In genomic region chr1:55425310-55425930, GRCh38 we compare ENCODE assay signal across 23 cellular contexts.
A peak's percentile ranks its signal among the peaks of the same experiment; 100 is the strongest.
DNase-seq lines count a peak whose midpoint lies in the region; ATAC-seq, FAIRE-seq and TF ChIP-seq lines count a peak whose summit lies in the region.
"Had no signal": no experiment of that assay in that cellular context is flagged by ENCODE, and none has a peak within 500 bp of the region (broad histone marks: within the 10 kb centered on the region; RNA-seq: fewer than 3 reads in every experiment).

No MANE protein-coding gene starts in this region.

- H2AK5ac ChIP-seq in H1 (ENCODE audit: low read depth, low read length): no peak overlapping the region

- H3K27ac Mint-ChIP-seq in type B pancreatic cell: no peak overlapping the region

- no peak overlapping the region for H2BK15ac ChIP-seq in H1 (ENCODE audit: low read length)

- H3K4me1 ChIP-seq in A549 (peaks cover 44% of the 10 kb centered on the region), H1 (replicated peaks in 1 of 4; ENCODE audit: control insufficient read depth in 3 of 4, insufficient read depth in 4 of 4, low read length in 3 of 4) (peaks cover 0 to 3% (median 0%) of the 10 kb centered on the region in 4 experiments; a peak in 1 of 7 replicates)
- H3K4me1 ChIP-seq: BE2C had no signal

- TF ChIP-seq CTCF in A549 (IDR thresholded peaks at IDR 0.05) (no peak), H1 (IDR thresholded peaks at IDR 0.05; ENCODE audit: control extremely low read depth in 1 of 3, insufficient read depth in 1 of 3, low read depth in 1 of 3, low read length in 3 of 3) (peak in 2 of 3 experiments; percentile 3 to 26; a peak in 3 of 4 replicates), type B pancreatic cell (conservative IDR thresholded peaks at IDR 0.05) (no peak)

- no peak overlapping the region for H3K56ac ChIP-seq in H1 (replicated peaks; ENCODE audit: insufficient read length, low read depth, low read length)

- H3K27me3 Mint-ChIP-seq in type B pancreatic cell: no peaks in the 10 kb centered on the region

- no peak overlapping the region for H3K9ac ChIP-seq in H1 (replicated peaks in 1 of 4; ENCODE audit: extremely low read depth in 1 of 4, low read depth in 3 of 4, low read length in 3 of 4)
- H3K9ac ChIP-seq: GM23248, SK-N-SH had no signal

- H3K79me1 ChIP-seq in H1 (ENCODE audit: low read depth, low read length): no peaks in the 10 kb centered on the region

- H3K4me2 ChIP-seq in A549: no peak overlapping the region
- no peak overlapping the region for H3K4me2 ChIP-seq in H1 (ENCODE audit: insufficient read depth in 1 of 2, low read depth in 2 of 2, low read length in 2 of 2)
- H3K4me2 ChIP-seq: SK-N-SH had no signal

- H3K4me3 ChIP-seq in A549: no peak overlapping the region
- H3K4me3 ChIP-seq in H1 (ENCODE audit: extremely low read depth in 1 of 4, insufficient read depth in 2 of 4, low read depth in 3 of 4, low read length in 4 of 4): no peak overlapping the region
- H3K4me3 ChIP-seq: GM23248 had no signal

- no peak overlapping the region for H2BK5ac ChIP-seq in H1 (ENCODE audit: low read depth, low read length)

- no peak for TF ChIP-seq POLR2A in A549 (IDR thresholded peaks at IDR 0.05; ENCODE audit: low read length)
- TF ChIP-seq POLR2A in H1 (IDR thresholded peaks at IDR 0.05; ENCODE audit: control extremely low read depth in 1 of 2, low read depth in 2 of 2, low read length in 2 of 2): no peak

- no peak overlapping the region for H3K4me3 Mint-ChIP-seq in type B pancreatic cell

- no peak overlapping the region for H3K18ac ChIP-seq in H1 (ENCODE audit: extremely low read depth, low read length)

- FAIRE-seq in A549 (lab: Jason Lieb, UNC) (no peak), H1 (lab: Jason Lieb, UNC) (no peak)
- FAIRE-seq: A204.1, D721Med had no signal

- H3K4me1 Mint-ChIP-seq in type B pancreatic cell (ENCODE audit: unreplicated experiment): peaks cover 48% of the 10 kb centered on the region

- H3K36me3 ChIP-seq in H1 (ENCODE audit: control insufficient read depth in 2 of 4, insufficient read depth in 4 of 4, low read length in 3 of 4): no peaks in the 10 kb centered on the region
- H3K36me3 ChIP-seq: BE2C had no signal

- no peak overlapping the region for H4K5ac ChIP-seq in H1 (ENCODE audit: insufficient read length, low read depth, low read length)

- TF ChIP-seq RAD21 in A549 (conservative IDR thresholded peaks at IDR 0.05 in 1 of 2, IDR thresholded peaks at IDR 0.05 in 1 of 2): no peak
- TF ChIP-seq RAD21 in H1 (IDR thresholded peaks at IDR 0.05 in 1 of 2, conservative IDR thresholded peaks at IDR 0.05 in 1 of 2; ENCODE audit: low read depth in 2 of 2, low read length in 2 of 2): no peak; a peak in 1 of 4 replicates

- no peak overlapping the region for H3K14ac ChIP-seq in H1 (ENCODE audit: insufficient read length)

- no peak overlapping the region for H3K4ac ChIP-seq in H1 (replicated peaks; ENCODE audit: insufficient read length, low read depth, low read length)

- no peaks in the 10 kb centered on the region for H3K79me2 ChIP-seq in H1 (ENCODE audit: control insufficient read depth in 1 of 2, insufficient read depth in 2 of 2, low read length in 2 of 2)

- no peak overlapping the region for H2BK12ac ChIP-seq in H1 (ENCODE audit: low read depth, low read length)

- H2AFZ ChIP-seq in H1 (ENCODE audit: low read length): no peak overlapping the region
- H2AFZ ChIP-seq: GM23248 had no signal

- no peak for TF ChIP-seq EP300 in A549 (IDR thresholded peaks at IDR 0.05)
- no peak for TF ChIP-seq EP300 in H1 (IDR thresholded peaks at IDR 0.05; ENCODE audit: borderline replicate concordance in 1 of 2, low read depth in 2 of 2, low read length in 2 of 2)

- H2BK120ac ChIP-seq in H1 (replicated peaks; ENCODE audit: low read depth, low read length): no peak overlapping the region

- H2BK20ac ChIP-seq in H1 (ENCODE audit: low read length): no peak overlapping the region

- no peak overlapping the region for H4K91ac ChIP-seq in H1 (replicated peaks; ENCODE audit: insufficient read length, low read length)

- POLR2A ChIA-PET in A549 (lab: Yijun Ruan, JAX) (no interaction called here), H1 (lab: Charles Lee; ENCODE audit: partially characterized antibody) (no interaction called here)

- H3K23me2 ChIP-seq in H1 (ENCODE audit: low read depth, low read length): no peaks in the 10 kb centered on the region

- peak in 1 of 2 experiments; percentile 9 for DNase-seq in A549 (ENCODE audit: low read depth in 1 of 2, low spot score in 1 of 2)
- peak; percentile 15 for DNase-seq in HuH-7 (ENCODE audit: low spot score)
- no peak for DNase-seq in H1 (ENCODE audit: low read depth in 1 of 2, low spot score in 2 of 2)
- DNase-seq in iPS-NIHi11 (ENCODE audit: low spot score): peak; percentile 32
- DNase-seq in type B pancreatic cell (ENCODE audit: extremely low spot score, unreplicated experiment): no peak
- no peak for DNase-seq in activated CD4-positive, alpha-beta T cell treated with anti-CD3 and anti-CD28 coated beads, Interleukin-2, amount 50 U/mL, for 1 hour
- no peak for DNase-seq in mucosa of gallbladder (ENCODE audit: low spot score)
- no peak for DNase-seq in AG08395 (ENCODE audit: low spot score)
- DNase-seq: BE2C, DMS79 treated with DMSO at 0.1 percent for 48 hours, GM23248, Kasumi-1, NCI-H1417 treated with DMSO at 0.1 percent for 48 hours, NCI-H187 treated with DMSO at 0.1 percent for 48 hours, NCI-H2107, NCI-H2227 treated with DMSO at 0.1 percent for 48 hours, NCI-H510A, NCI-H748 treated with DMSO at 0.1 percent for 48 hours, SIG-M5, SK-N-SH had no signal

- H3K23ac ChIP-seq in H1 (ENCODE audit: insufficient read length): no peak overlapping the region

- H3K27ac ChIP-seq in A549: peak overlapping the region; percentile 32 to 99
- H3K27ac ChIP-seq in H1 (ENCODE audit: low read depth, low read length): no peak overlapping the region
- H3K27ac ChIP-seq: GM23248 had no signal

- no peaks in the 10 kb centered on the region for H3K27me3 ChIP-seq in H1 (replicated peaks in 1 of 4; ENCODE audit: control insufficient read depth in 3 of 4, extremely low read depth in 1 of 4, insufficient read depth in 3 of 4, low read length in 3 of 4)
- H3K27me3 ChIP-seq: BE2C had no signal

- peaks cover 10% of the 10 kb centered on the region for H3K9me3 Mint-ChIP-seq in type B pancreatic cell

- H3K36me3 Mint-ChIP-seq in type B pancreatic cell: no peaks in the 10 kb centered on the region

- 97% methylated on average over 7 of the region's 9 CpGs for WGBS in A549 (ENCODE audit: missing lambda C conversion rate)
- 77% methylated on average over 7 of the region's 9 CpGs; no CpG with 5 or more reads in 1 of the 2 experiments for WGBS in H1 (ENCODE audit: extremely low coverage in 1 of 2, insufficient coverage in 1 of 2, insufficient read length in 1 of 2, insufficient replicate concordance in 2 of 2, low coverage in 1 of 2, low lambda C conversion rate in 2 of 2, missing lambda C conversion rate in 1 of 2), 2 experiments

- H3K9me3 ChIP-seq in A549: peaks cover 3% of the 10 kb centered on the region; the same call in 1 of the 3 replicates
- H3K9me3 ChIP-seq in H1 (ENCODE audit: insufficient read depth in 2 of 2, low read depth in 1 of 2, low read length in 1 of 2): no peaks in the 10 kb centered on the region
- H3K9me3 ChIP-seq: BE2C, SK-N-SH had no signal

- ATAC-seq in A549: no peak
- ATAC-seq: Panc1 had no signal

- H4K8ac ChIP-seq in H1 (ENCODE audit: extremely low read depth, insufficient read depth, low read length): no peak overlapping the region

- H4K20me1 ChIP-seq in H1 (replicated peaks in 1 of 2; ENCODE audit: control insufficient read depth in 1 of 2, insufficient read depth in 2 of 2, low read length in 2 of 2): no peaks in the 10 kb centered on the region

- CTCF ChIA-PET in A549 (lab: Yijun Ruan, JAX): interaction anchor here (1.4 kb wide), 1 partner anchor 141 kb away, joined by 5 read pairs; no protein-coding TSS in a partner anchor
- CTCF ChIA-PET in H1 (lab: Charles Lee; ENCODE audit: partially characterized antibody): interaction anchor here (0.8 to 1.4 kb wide), 3 partner anchors 13 to 50 kb away, joined by 3 to 5 read pairs (median 4); no protein-coding TSS in a partner anchor

TF ChIP-seq in A549, 52 proteins besides CTCF, POLR2A, EP300 and RAD21:
- TF ChIP-seq NFE2L2 (conservative IDR thresholded peaks at IDR 0.05; ENCODE audit: low read length) (no peak), MYC (IDR thresholded peaks at IDR 0.05; ENCODE audit: borderline replicate concordance, low read length) (no peak), PHF8 (IDR thresholded peaks at IDR 0.05; ENCODE audit: borderline replicate concordance, low read depth) (no peak), HDAC2 (IDR thresholded peaks at IDR 0.05) (no peak), CBX2 (IDR thresholded peaks at IDR 0.05; ENCODE audit: borderline replicate concordance, low read depth) (no peak), RCOR1 (IDR thresholded peaks at IDR 0.05; ENCODE audit: low read depth, low read length) (no peak), BHLHE40 (IDR thresholded peaks at IDR 0.05; ENCODE audit: low read depth, low read length) (no peak)

TF ChIP-seq in H1, 55 proteins besides CTCF, POLR2A, EP300 and RAD21 (continues in another document):
- no peak for TF ChIP-seq KDM4A (IDR thresholded peaks at IDR 0.05; ENCODE audit: low read depth, low read length, severe bottlenecking)
- no peak for TF ChIP-seq CREB1 (IDR thresholded peaks at IDR 0.05)
- no peak for TF ChIP-seq USF2 (IDR thresholded peaks at IDR 0.05; ENCODE audit: low read length)
- TF ChIP-seq TEAD4 (IDR thresholded peaks at IDR 0.05; ENCODE audit: low read depth, low read length): no peak
- TF ChIP-seq CBX8 (IDR thresholded peaks at IDR 0.05; ENCODE audit: borderline replicate concordance, low read depth, low read length): no peak
- no peak for TF ChIP-seq EGR1 (IDR thresholded peaks at IDR 0.05; ENCODE audit: borderline replicate concordance, low read depth, low read length)
- TF ChIP-seq NANOG (IDR thresholded peaks at IDR 0.05; ENCODE audit: insufficient read depth, low read depth, low read length, poor library complexity, severe bottlenecking): no peak
- TF ChIP-seq POU5F1 (IDR thresholded peaks at IDR 0.05; ENCODE audit: low read depth, low read length): no peak
- TF ChIP-seq MAFK (IDR thresholded peaks at IDR 0.05; ENCODE audit: low read depth, low read length): no peak
- TF ChIP-seq SIX5 (IDR thresholded peaks at IDR 0.05; ENCODE audit: low read depth, low read length): no peak

Comparison
In these comparisons a context has a peak if more than half of its experiments do, and no peak if none do; other contexts are left out.
1. DNase-seq: peak in HuH-7 (single experiment) and iPS-NIHi11 (single experiment); none in H1 (0 of 2), type B pancreatic cell (single experiment), activated CD4-positive, alpha-beta T cell treated with anti-CD3 and anti-CD28 coated beads, Interleukin-2, amount 50 U/mL, for 1 hour (single experiment), mucosa of gallbladder (single experiment) and AG08395 (single experiment).
2. CTCF ChIP-seq: peak in H1 (2 of 3); none in A549 (single experiment) and type B pancreatic cell (single experiment).
3. Of the 18 proteins assayed by ChIP-seq in both H1 and A549: peak only in H1: CTCF; only in A549: none; in both: none; in neither: 17.